26 cellular contexts compared by ENCODE assay signal in genomic region chr6:24607310-24607709, GRCh38. TPM values are rescaled to one million over a fixed set of nuclear protein-coding genes. Genes with fewer than 3 reads are reported as not detected.
DNase-seq lines count a peak whose midpoint lies in the region; ATAC-seq, FAIRE-seq and TF ChIP-seq lines count a peak whose summit lies in the region.
"Had no signal": no experiment of that assay in that cellular context is flagged by ENCODE, and none has a peak within 500 bp of the region (broad histone marks: within the 10 kb centered on the region; RNA-seq: fewer than 3 reads in every experiment).

No MANE protein-coding gene starts in this region.

- no peaks in the 10 kb centered on the region for H3K36me3 Mint-ChIP-seq in naive thymus-derived CD8-positive, alpha-beta T cell
- H3K36me3 Mint-ChIP-seq: CD14-positive monocyte; CD4-positive, alpha-beta memory T cell; CD4-positive, CD25-positive, alpha-beta regulatory T cell; CD8-positive, alpha-beta memory T cell had no signal

- intact Hi-C loops in left colon (cut with DNase I, micrococcal nuclease): no loop called here

- H3K4me1 Mint-ChIP-seq in naive thymus-derived CD8-positive, alpha-beta T cell: no peaks in the 10 kb centered on the region
- H3K4me1 Mint-ChIP-seq: CD4-positive, alpha-beta memory T cell; CD8-positive, alpha-beta memory T cell had no signal

- FAIRE-seq in islet of Langerhans (lab: Jason Lieb, UNC) (peak; percentile 36), GM12891 (lab: Jason Lieb, UNC) (no peak)
- FAIRE-seq: GM12878, GM19239 had no signal

- no peak for TF ChIP-seq POLR2A in GM12891 (IDR thresholded peaks at IDR 0.05; ENCODE audit: low read depth, low read length)

- H3K27ac Mint-ChIP-seq in naive thymus-derived CD8-positive, alpha-beta T cell: no peak overlapping the region
- H3K27ac Mint-ChIP-seq: CD4-positive, alpha-beta memory T cell; CD4-positive, CD25-positive, alpha-beta regulatory T cell; CD8-positive, alpha-beta memory T cell had no signal

- DNase-seq in LoVo (ENCODE audit: low spot score): peak; percentile 46
- no peak for DNase-seq in left colon
- peak; percentile 5 for DNase-seq in superior temporal gyrus (ENCODE audit: extremely low spot score)
- DNase-seq in GM12891 (ENCODE audit: insufficient read length, low spot score): no peak
- no peak for DNase-seq in activated naive CD4-positive, alpha-beta T cell treated with anti-CD3 and anti-CD28 coated beads, Interleukin-2, amount 50 U/mL, for 16 hours
- DNase-seq in naive thymus-derived CD8-positive, alpha-beta T cell: no peak
- DNase-seq: 8988T; ACHN; BE2C; C1 segment of cervical spinal cord; CD4-positive, alpha-beta memory T cell; CD4-positive, CD25-positive, alpha-beta regulatory T cell; CD8-positive, alpha-beta memory T cell; COR-L47; DMS 273 treated with DMSO at 0.1 percent for 48 hours; DMS153; DMS53; DMS79; DND-41; EL; GDM1 had no signal

- no peak overlapping the region for H3K4me3 Mint-ChIP-seq in naive thymus-derived CD8-positive, alpha-beta T cell
- H3K4me3 Mint-ChIP-seq: CD14-positive monocyte; CD4-positive, alpha-beta memory T cell; CD4-positive, CD25-positive, alpha-beta regulatory T cell; CD8-positive, alpha-beta memory T cell had no signal

- ATAC-seq in left colon: peak; percentile 66
- no peak for ATAC-seq in HG03159 (IDR thresholded peaks at IDR 0.05; ENCODE audit: unreplicated experiment)
- no peak for ATAC-seq in naive thymus-derived CD8-positive, alpha-beta T cell
- ATAC-seq: GM12878 had no signal

- H3K9me3 Mint-ChIP-seq in naive thymus-derived CD8-positive, alpha-beta T cell: no peaks in the 10 kb centered on the region
- H3K9me3 Mint-ChIP-seq: CD4-positive, alpha-beta memory T cell; CD4-positive, CD25-positive, alpha-beta regulatory T cell; CD8-positive, alpha-beta memory T cell had no signal

- peaks cover 0 to 3% (median 0%) of the 10 kb centered on the region in 5 donors for H3K27me3 Mint-ChIP-seq in naive thymus-derived CD8-positive, alpha-beta T cell

- POLR2A ChIA-PET in naive thymus-derived CD8-positive, alpha-beta T cell (lab: Charles Lee): no interaction called here

TF ChIP-seq in GM12891, 5 proteins besides CTCF, POLR2A, EP300 and RAD21:
- TF ChIP-seq PAX5 (IDR thresholded peaks at IDR 0.05; ENCODE audit: insufficient read depth, low read length, severe bottlenecking): no peak
- no peak for TF ChIP-seq POLR2AphosphoS5 (IDR thresholded peaks at IDR 0.05; ENCODE audit: low read depth, low read length)
- no peak for TF ChIP-seq POU2F2 (IDR thresholded peaks at IDR 0.05; ENCODE audit: low read depth, low read length)
- TF ChIP-seq TAF1 (IDR thresholded peaks at IDR 0.05; ENCODE audit: low read depth, low read length): no peak
- no peak for TF ChIP-seq SPI1 (IDR thresholded peaks at IDR 0.05; ENCODE audit: low read depth, low read length)

RNA-seq across cellular contexts. Expression of gene KIAA0319, which starts 38.7 kb away (rescaled TPM):
- total RNA-seq in left colon: under 1 TPM; 0.24 to 0.95 TPM
- 0.01 TPM for polyA plus RNA-seq in GM12891 (2012; ENCODE audit: low read depth, missing spikeins)
- not detected for total RNA-seq in naive thymus-derived CD8-positive, alpha-beta T cell
- under 1 TPM in 2 of 3 donors, not detected in 1; 0.07 TPM for polyA plus RNA-seq in naive thymus-derived CD8-positive, alpha-beta T cell
- total RNA-seq: CD4-positive, CD25-positive, alpha-beta regulatory T cell had no signal
- polyA plus RNA-seq: CD14-positive monocyte; CD8-positive, alpha-beta memory T cell had no signal

RNA-seq across cellular contexts. Expression of gene TDP2, which starts 59.4 kb away (rescaled TPM):
- total RNA-seq in left colon: 100 to 1,000 TPM; 151 to 362 TPM
- polyA plus RNA-seq in GM12891 (2012; ENCODE audit: low read depth, missing spikeins): 35.0 TPM
- 10 to 100 TPM; 74.7 to 76.6 TPM for total RNA-seq in naive thymus-derived CD8-positive, alpha-beta T cell
- polyA plus RNA-seq in naive thymus-derived CD8-positive, alpha-beta T cell: 10 to 100 TPM; 37.9 to 49.1 (median 44.5) TPM

RNA-seq across cellular contexts. Expression of gene ACOT13, which starts 59.6 kb away (rescaled TPM):
- 10 to 100 TPM; 41.2 to 51.1 TPM for total RNA-seq in left colon
- polyA plus RNA-seq in GM12891 (2012; ENCODE audit: low read depth, missing spikeins): 23.6 TPM
- 10 to 100 TPM; 10.8 to 11.0 TPM for total RNA-seq in naive thymus-derived CD8-positive, alpha-beta T cell
- polyA plus RNA-seq in naive thymus-derived CD8-positive, alpha-beta T cell: 10 to 100 TPM; 16.5 to 19.0 (median 16.5) TPM

Comparison
In these comparisons a context has a peak if more than half of its experiments do, and no peak if none do; other contexts are left out.
1. DNase-seq: peak in LoVo (single experiment) and superior temporal gyrus (single experiment); none in left colon (0 of 2), GM12891 (single experiment), activated naive CD4-positive, alpha-beta T cell treated with anti-CD3 and anti-CD28 coated beads, Interleukin-2, amount 50 U/mL, for 16 hours (single experiment) and naive thymus-derived CD8-positive, alpha-beta T cell (0 of 10).